Comparison of ENCODE assay signal across 18 cellular contexts in genomic region chr16:4329354-4329775, GRCh38. TPM values are rescaled to one million over a fixed set of nuclear protein-coding genes. Genes with fewer than 3 reads are reported as not detected.
DNase-seq lines count a peak whose midpoint lies in the region; ATAC-seq and TF ChIP-seq lines count a peak whose summit lies in the region.
"Had no signal": no experiment of that assay in that cellular context is flagged by ENCODE, and none has a peak within 500 bp of the region (broad histone marks: within the 10 kb centered on the region; RNA-seq: fewer than 3 reads in every experiment).

No MANE protein-coding gene starts in this region.

- peak overlapping the region; percentile 8; the same call in 1 of the 2 replicates for H3K27ac ChIP-seq in IMR-90 (ENCODE audit: insufficient read depth, low read length)
- H3K27ac ChIP-seq in cingulate gyrus (ENCODE audit: low read depth, low read length) = peak overlapping the region; percentile 83
- H3K27ac ChIP-seq in lung (ENCODE audit: low read depth in 1 of 2, low read length in 1 of 2) = peak overlapping the region; percentile 86 to 92
- peak overlapping the region; percentile 80 for H3K27ac ChIP-seq in stomach smooth muscle (ENCODE audit: low read length)

- CTCF ChIA-PET in IMR-90 (lab: Yijun Ruan, JAX) = interaction anchor here (0.8 to 2.3 kb wide), 4 partner anchors 39 to 76 kb away, joined by 3 to 11 read pairs (median 6); no protein-coding TSS in a partner anchor

- no peak for DNase-seq in IMR-90
- DNase-seq in lung (ENCODE audit: low spot score) = no peak
- no peak for DNase-seq in retina
- DNase-seq: activated CD4-positive, alpha-beta T cell treated with anti-CD3 and anti-CD28 coated beads for 4 hours; activated T-cell treated with anti-CD3 and anti-CD28 coated beads, Interleukin-2, amount 50 U/mL, for 24 hours; amniotic stem cell; DMS79; effector CD8-positive, alpha-beta T cell; foreskin melanocyte; Kasumi-1; naive thymus-derived CD4-positive, alpha-beta T cell; NCI-H748 treated with DMSO at 0.1 percent for 48 hours; T-helper 17 cell had no signal

- POLR2A ChIA-PET in IMR-90 (lab: Charles Lee; ENCODE audit: unreplicated experiment) = no interaction called here

- H3K9ac ChIP-seq in IMR-90 (ENCODE audit: low read depth, low read length) = no peak overlapping the region
- H3K9ac ChIP-seq in stomach smooth muscle (ENCODE audit: low read length in 2 of 2) = peak overlapping the region; percentile 36 to 68

- no TSS peak for BruUV-seq in IMR-90 (replicated peaks; lab: Mats Ljungman, UMichigan)

- H3K4me1 ChIP-seq in IMR-90 (ENCODE audit: control insufficient read depth, insufficient read depth, low read length) = peaks cover 22% of the 10 kb centered on the region
- H3K4me1 ChIP-seq in lung (ENCODE audit: control insufficient read depth in 2 of 2, insufficient read depth in 2 of 2, low read length in 2 of 2) = peaks cover 0 to 25% of the 10 kb centered on the region in 2 donors
- peaks cover 51% of the 10 kb centered on the region for H3K4me1 ChIP-seq in stomach smooth muscle (ENCODE audit: control insufficient read depth, insufficient read depth, low read length)

- in situ Hi-C loops in IMR-90 (cut with MboI; ENCODE audit: low sequenced_read_pairs) = no loop called here

- no peak overlapping the region for H3K4me3 ChIP-seq in IMR-90 (ENCODE audit: insufficient read depth, low read depth, low read length)
- H3K4me3 ChIP-seq in lung = no peak overlapping the region
- peak overlapping the region in 1 of 2 donors; percentile 75 for H3K4me3 ChIP-seq in stomach smooth muscle (ENCODE audit: low read length in 2 of 2)

- H2AK5ac ChIP-seq in IMR-90 (ENCODE audit: low read depth, low read length) = peak overlapping the region; percentile 96

- no peak for TF ChIP-seq RAD21 in IMR-90 (IDR thresholded peaks at IDR 0.05; ENCODE audit: low read length)

- peaks cover 11% of the 10 kb centered on the region for H3K36me3 ChIP-seq in IMR-90 (ENCODE audit: control insufficient read depth, insufficient read depth, low read length)
- no peaks in the 10 kb centered on the region for H3K36me3 ChIP-seq in lung (ENCODE audit: control insufficient read depth in 2 of 2, insufficient read depth in 2 of 2, low read length in 2 of 2)
- H3K36me3 ChIP-seq in stomach smooth muscle (ENCODE audit: control insufficient read depth in 2 of 2, insufficient read depth in 2 of 2, low read length in 2 of 2) = peaks cover 0 to 5% of the 10 kb centered on the region in 2 donors

- H3K27me3 ChIP-seq in IMR-90 (ENCODE audit: control insufficient read depth, insufficient read depth, low read length) (no peaks in the 10 kb centered on the region), lung (ENCODE audit: control insufficient read depth, insufficient read depth) (no peaks in the 10 kb centered on the region), stomach smooth muscle (ENCODE audit: control insufficient read depth in 1 of 2, insufficient read depth in 2 of 2, low read length in 2 of 2) (no peaks in the 10 kb centered on the region)

- H3K4ac ChIP-seq in IMR-90 (ENCODE audit: low read depth, low read length) = peak overlapping the region; percentile 64

- peak overlapping the region in 1 of 2 experiments; percentile 51; a peak in 1 of 4 replicates for H4K8ac ChIP-seq in IMR-90 (ENCODE audit: low read depth in 2 of 2, low read length in 2 of 2)

- peak overlapping the region; percentile 63 for H2AFZ ChIP-seq in IMR-90 (replicated peaks; ENCODE audit: low read length, poor library complexity)

- peaks cover 22 to 85% of the 10 kb centered on the region in 2 experiments for H3K79me1 ChIP-seq in IMR-90 (ENCODE audit: low read depth in 1 of 2, low read length in 2 of 2)

- H3K9me1 ChIP-seq in IMR-90 (ENCODE audit: insufficient read depth, low read length) = peaks cover 13% of the 10 kb centered on the region

- peak overlapping the region; percentile 5 for H2AK9ac ChIP-seq in IMR-90 (replicated peaks; ENCODE audit: low read depth, low read length, poor library complexity)

- H3K56ac ChIP-seq in IMR-90 (ENCODE audit: extremely low read depth, insufficient read depth, low read length) = no peak overlapping the region

- H4K20me1 ChIP-seq in IMR-90 (ENCODE audit: insufficient read depth, low read length) = peaks cover 73% of the 10 kb centered on the region

- H3K14ac ChIP-seq in IMR-90 (replicated peaks; ENCODE audit: low read depth, low read length) = peak overlapping the region; percentile 30; the same call in 1 of the 2 replicates

- no peak for TF ChIP-seq POLR2A in IMR-90 (IDR thresholded peaks at IDR 0.05; ENCODE audit: low read depth, low read length)

- no peak overlapping the region for H3K18ac ChIP-seq in IMR-90 (ENCODE audit: low read depth, low read length)

- no peak overlapping the region for H2BK15ac ChIP-seq in IMR-90 (ENCODE audit: low read depth, low read length)

- peak overlapping the region; percentile 53 for H4K91ac ChIP-seq in IMR-90 (ENCODE audit: insufficient read depth, low read depth, low read length)

- no peak for ATAC-seq in IMR-90 (ENCODE audit: low read depth)
- no peak for ATAC-seq in lung (ENCODE audit: insufficient read depth, low FRiP score)
- no peak for ATAC-seq in HG02798 (IDR thresholded peaks at IDR 0.05; ENCODE audit: poor library complexity, unreplicated experiment)
- no peak for ATAC-seq in HG03108 (IDR thresholded peaks at IDR 0.05; ENCODE audit: unreplicated experiment)
- no peak for ATAC-seq in HG03196 (IDR thresholded peaks at IDR 0.05; ENCODE audit: unreplicated experiment)
- ATAC-seq: naive thymus-derived CD4-positive, alpha-beta T cell had no signal

- TF ChIP-seq CTCF in IMR-90 (conservative IDR thresholded peaks at IDR 0.05; ENCODE audit: low read depth, low read length) (no peak), lung (IDR thresholded peaks at IDR 0.05; ENCODE audit: control extremely low read depth, extremely low read depth) (no peak)

- H3K9me3 ChIP-seq in IMR-90 (ENCODE audit: control insufficient read depth, insufficient read depth, low read length) (no peaks in the 10 kb centered on the region), lung (ENCODE audit: control insufficient read depth in 2 of 2, insufficient read depth in 1 of 2, low read length in 1 of 2) (no peaks in the 10 kb centered on the region), stomach smooth muscle (ENCODE audit: control insufficient read depth in 2 of 2, low read length in 2 of 2) (no peaks in the 10 kb centered on the region)

- intact Hi-C loops in IMR-90 (cut with micrococcal nuclease) = loop anchor here (2.0 kb wide), 1 partner anchor 41 kb away; no protein-coding TSS in a partner anchor

- WGBS in IMR-90 (ENCODE audit: extremely low coverage in 2 of 2, insufficient read length in 1 of 2), 2 experiments = 100% methylated on average over 1 of the region's 7 CpGs; no CpG with 5 or more reads in 1 of the 2 experiments
- 66 to 73% methylated on average over 7 of the region's 7 CpGs for WGBS in lung, 2 donors

- no peak overlapping the region for H4K5ac ChIP-seq in IMR-90 (ENCODE audit: low read depth, low read length)

- peak overlapping the region; percentile 44; the same call in 1 of the 2 replicates for H2BK120ac ChIP-seq in IMR-90 (ENCODE audit: low read depth, low read length)

- dilution Hi-C loops in IMR-90 (cut with HindIII; ENCODE audit: low sequenced_read_pairs, unreplicated experiment) = no loop called here

- H3K4me2 ChIP-seq in IMR-90 (ENCODE audit: low read depth, low read length) = no peak overlapping the region

- H2BK5ac ChIP-seq in IMR-90 (ENCODE audit: low read depth, low read length, poor library complexity, severe bottlenecking) = peak overlapping the region; percentile 43

- H2BK20ac ChIP-seq in IMR-90 (ENCODE audit: low read depth, low read length) = peak overlapping the region; percentile 9; the same call in 1 of the 2 replicates

- peak overlapping the region; percentile 34; the same call in 1 of the 2 replicates for H3K23ac ChIP-seq in IMR-90 (ENCODE audit: low read depth, low read length)

TF ChIP-seq in IMR-90, 13 proteins besides CTCF, POLR2A, EP300 and RAD21 (continues in another document):
- no peak for TF ChIP-seq CHD1 (IDR thresholded peaks at IDR 0.05; ENCODE audit: low read depth, low read length)
- TF ChIP-seq FOS (IDR thresholded peaks at IDR 0.05; ENCODE audit: low read depth, low read length) = no peak
- TF ChIP-seq MAZ (IDR thresholded peaks at IDR 0.05; ENCODE audit: borderline replicate concordance, low read depth, low read length) = no peak
- no peak for TF ChIP-seq ELK1 (IDR thresholded peaks at IDR 0.05; ENCODE audit: borderline replicate concordance, low read depth, low read length)

RNA-seq across cellular contexts. Expression of gene GLIS2, which starts 13.5 kb away (rescaled TPM):
- 0.36 and 0.56 TPM in 2 replicates for total RNA-seq in IMR-90 (2012; rRNA removed)
- 8.4 and 9.0 TPM in 2 replicates for polyA plus RNA-seq in IMR-90 (2012; rRNA removed)
- polyA plus RNA-seq in IMR-90 (2012; cell fraction: cytosol; rRNA removed) = 6.1 and 12.6 TPM in 2 replicates
- 15.5 and 36.4 TPM in 2 replicates for polyA plus RNA-seq in IMR-90 (2012; cell fraction: nucleus; rRNA removed; ENCODE audit: low replicate concordance)
- 10 to 100 TPM in 1 of 2 donors, 1 to 10 TPM in 1; 8.8 to 25.5 TPM for total RNA-seq in lung
- polyA plus RNA-seq in lung = 10 to 100 TPM; 14.8 to 15.1 TPM
- polyA plus RNA-seq: naive thymus-derived CD4-positive, alpha-beta T cell had no signal

RNA-seq across cellular contexts. Expression of gene PAM16, which starts 21.8 kb away (rescaled TPM):
- total RNA-seq in IMR-90 (2012; rRNA removed) = 17.9 and 25.6 TPM in 2 replicates
- polyA plus RNA-seq in IMR-90 (2012; rRNA removed) = 48.4 and 69.5 TPM in 2 replicates
- 84.0 and 105 TPM in 2 replicates for polyA plus RNA-seq in IMR-90 (2012; cell fraction: cytosol; rRNA removed)
- 70.0 and 101 TPM in 2 replicates for polyA plus RNA-seq in IMR-90 (2012; cell fraction: nucleus; rRNA removed; ENCODE audit: low replicate concordance)
- total RNA-seq in lung = 10 to 100 TPM; 23.0 to 55.2 TPM
- polyA plus RNA-seq in lung = 100 to 1,000 TPM in 1 of 2 donors, 10 to 100 TPM in 1; 62.2 to 183 TPM

RNA-seq across cellular contexts. Expression of gene VASN, which starts 42.3 kb away (rescaled TPM):
- total RNA-seq in IMR-90 (2012; rRNA removed) (9.3 and 10.3 TPM in 2 replicates), lung (10 to 100 TPM; 32.9 to 42.9 TPM)
- polyA plus RNA-seq in IMR-90 (2012; rRNA removed) (83.8 and 87.2 TPM in 2 replicates), lung (10 to 100 TPM; 18.8 to 29.6 TPM)
- polyA plus RNA-seq in IMR-90 (2012; cell fraction: cytosol; rRNA removed) = 83.6 and 183 TPM in 2 replicates
- 42.8 and 134 TPM in 2 replicates for polyA plus RNA-seq in IMR-90 (2012; cell fraction: nucleus; rRNA removed; ENCODE audit: low replicate concordance)

RNA-seq across cellular contexts. Expression of gene TFAP4, which starts 56.5 kb away (rescaled TPM):
- total RNA-seq in IMR-90 (2012; rRNA removed) (7.3 and 7.8 TPM in 2 replicates), lung (10 to 100 TPM in 1 of 2 donors, 1 to 10 TPM in 1; 9.7 to 12.3 TPM)
- polyA plus RNA-seq in IMR-90 (2012; rRNA removed) (5.6 and 7.0 TPM in 2 replicates), lung (10 to 100 TPM in 1 of 2 donors, 1 to 10 TPM in 1; 5.7 to 10.5 TPM)
- 3.0 and 5.3 TPM in 2 replicates for polyA plus RNA-seq in IMR-90 (2012; cell fraction: cytosol; rRNA removed)
- polyA plus RNA-seq in IMR-90 (2012; cell fraction: nucleus; rRNA removed; ENCODE audit: low replicate concordance) = 6.5 and 10.4 TPM in 2 replicates

Comparison
In these comparisons a context has a peak if more than half of its experiments do, and no peak if none do; other contexts are left out.
1. H3K27ac ChIP-seq: peak in every context shown above with its lines; median percentile 89 in lung; 83 in cingulate gyrus; 80 in stomach smooth muscle; 8 in IMR-90.